Comparison of ENCODE assay signal across 24 cellular contexts in genomic region chr15:66642514-66642913, GRCh38. TPM values are rescaled to one million over a fixed set of nuclear protein-coding genes. Genes with fewer than 3 reads are reported as not detected.
DNase-seq lines count a peak whose midpoint lies in the region; ATAC-seq, FAIRE-seq and TF ChIP-seq lines count a peak whose summit lies in the region.
"Had no signal": no experiment of that assay in that cellular context is flagged by ENCODE, and none has a peak within 500 bp of the region (broad histone marks: within the 10 kb centered on the region; RNA-seq: fewer than 3 reads in every experiment).

No MANE protein-coding gene starts in this region.

- H3K27ac ChIP-seq in endothelial cell of umbilical vein (ENCODE audit: insufficient read depth, low read depth, low read length): no peak overlapping the region
- peak overlapping the region; percentile 26 to 37 for H3K27ac ChIP-seq in liver (ENCODE audit: low read depth in 1 of 2, low read length in 2 of 2)
- H3K27ac ChIP-seq in psoas muscle: no peak overlapping the region
- H3K27ac ChIP-seq: BLaER1 had no signal

- H3K9me1 ChIP-seq in endothelial cell of umbilical vein (replicated peaks; ENCODE audit: control insufficient read depth, extremely low read depth, insufficient read depth, low read length): no peaks in the 10 kb centered on the region

- no peak overlapping the region for H3K27ac Mint-ChIP-seq in effector memory CD8-positive, alpha-beta T cell
- H3K27ac Mint-ChIP-seq: CD4-positive, CD25-positive, alpha-beta regulatory T cell had no signal

- DNase-seq in left ventricle myocardium superior (no peak), cardiac septum (ENCODE audit: low spot score) (no peak), endothelial cell of umbilical vein (ENCODE audit: low read depth, low spot score) (no peak), urothelium cell line (ENCODE audit: low spot score) (no peak), psoas muscle (no peak)
- DNase-seq in effector memory CD8-positive, alpha-beta T cell: no peak
- DNase-seq in activated CD4-positive, alpha-beta T cell treated with anti-CD3 and anti-CD28 coated beads, Interleukin-2, amount 50 U/mL, for 4 hours: no peak
- DNase-seq: CD4-positive, CD25-positive, alpha-beta regulatory T cell; DMS153; DND-41; Karpas-422; NCI-H1092 treated with DMSO at 0.1 percent for 48 hours; NCI-H1436; NCI-H187; NCI-H2171 treated with DMSO at 0.1 percent for 48 hours; NCI-H345; NCI-H524; NCI-H748 treated with DMSO at 0.1 percent for 48 hours; RPMI8226; SHP77 treated with DMSO at 0.1 percent for 48 hours had no signal

- TF ChIP-seq RAD21 in liver (IDR thresholded peaks at IDR 0.05): peak in 1 of 2 donors; percentile 47

- no TSS peak for BruUV-seq in endothelial cell of umbilical vein (replicated peaks; lab: Mats Ljungman, UMichigan)

- H4K20me1 ChIP-seq in endothelial cell of umbilical vein (replicated peaks; ENCODE audit: control insufficient read depth, extremely low read depth, insufficient read depth, low read length): no peaks in the 10 kb centered on the region
- H4K20me1 ChIP-seq: BLaER1 had no signal

- H3K36me3 ChIP-seq in endothelial cell of umbilical vein (ENCODE audit: control insufficient read depth in 2 of 2, extremely low read depth in 1 of 2, insufficient read depth in 2 of 2, low read length in 2 of 2) (no peaks in the 10 kb centered on the region), liver (ENCODE audit: control insufficient read depth in 4 of 4, insufficient read depth in 3 of 4, low read depth in 1 of 4, low read length in 3 of 4) (no peaks in the 10 kb centered on the region), psoas muscle (ENCODE audit: insufficient read depth in 1 of 2, low read depth in 1 of 2) (no peaks in the 10 kb centered on the region)
- H3K36me3 ChIP-seq: BLaER1 had no signal

- H3K4me2 ChIP-seq in endothelial cell of umbilical vein (ENCODE audit: insufficient read depth, low read length): no peak overlapping the region
- H3K4me2 ChIP-seq: BLaER1 had no signal

- TF ChIP-seq CTCF in endothelial cell of umbilical vein (IDR thresholded peaks at IDR 0.05; ENCODE audit: extremely low read depth in 1 of 2, insufficient read depth in 1 of 2, low read depth in 1 of 2, low read length in 2 of 2) (no peak), liver (IDR thresholded peaks at IDR 0.05; ENCODE audit: low read depth, low read length, missing input control) (no peak), psoas muscle (IDR thresholded peaks at IDR 0.05) (no peak)

- no peak overlapping the region for H3K4me3 Mint-ChIP-seq in effector memory CD8-positive, alpha-beta T cell
- H3K4me3 Mint-ChIP-seq: CD4-positive, CD25-positive, alpha-beta regulatory T cell had no signal

- H2AFZ ChIP-seq in endothelial cell of umbilical vein (ENCODE audit: low read depth, low read length): peak overlapping the region; percentile 10

- intact Hi-C loops in left ventricle myocardium superior (cut with micrococcal nuclease) (no loop called here), cardiac septum (cut with DNase I) (no loop called here), endothelial cell of umbilical vein (cut with micrococcal nuclease) (no loop called here), psoas muscle (cut with DNase I) (no loop called here)

- no peaks in the 10 kb centered on the region for H3K9me3 ChIP-seq in endothelial cell of umbilical vein (replicated peaks; ENCODE audit: control insufficient read depth, insufficient read depth, low read length)
- no peaks in the 10 kb centered on the region for H3K9me3 ChIP-seq in liver (ENCODE audit: control insufficient read depth in 4 of 4, low read length in 3 of 4)
- H3K9me3 ChIP-seq in psoas muscle: no peaks in the 10 kb centered on the region
- H3K9me3 ChIP-seq: BLaER1 had no signal

- no peaks in the 10 kb centered on the region for H3K79me2 ChIP-seq in endothelial cell of umbilical vein (ENCODE audit: control insufficient read depth, insufficient read depth, low read length)

- TF ChIP-seq POLR2A in endothelial cell of umbilical vein (IDR thresholded peaks at IDR 0.05; ENCODE audit: low read depth, low read length): no peak

- peaks cover 7 to 11% of the 10 kb centered on the region in 2 donors for H3K4me1 Mint-ChIP-seq in effector memory CD8-positive, alpha-beta T cell (ENCODE audit: low read depth in 2 of 2)

- H3K4me1 ChIP-seq in endothelial cell of umbilical vein (ENCODE audit: control insufficient read depth, extremely low read depth, insufficient read depth, low read length): peaks cover 52% of the 10 kb centered on the region
- peaks cover 16 to 50% (median 40%) of the 10 kb centered on the region in 4 donors for H3K4me1 ChIP-seq in liver (ENCODE audit: control insufficient read depth in 4 of 4, insufficient read depth in 4 of 4, low read length in 3 of 4)
- H3K4me1 ChIP-seq in psoas muscle: no peaks in the 10 kb centered on the region

- H3K4me3 ChIP-seq in endothelial cell of umbilical vein (replicated peaks in 1 of 3; ENCODE audit: insufficient read depth in 1 of 3, low read depth in 1 of 3, low read length in 3 of 3) (no peak overlapping the region), liver (ENCODE audit: low read depth in 1 of 3, low read length in 3 of 3) (no peak overlapping the region), psoas muscle (no peak overlapping the region)
- H3K4me3 ChIP-seq: BLaER1 had no signal

- no peaks in the 10 kb centered on the region for H3K9me3 Mint-ChIP-seq in effector memory CD8-positive, alpha-beta T cell
- H3K9me3 Mint-ChIP-seq: CD4-positive, CD25-positive, alpha-beta regulatory T cell had no signal

- POLR2A ChIA-PET in endothelial cell of umbilical vein (lab: Charles Lee): no interaction called here

- CTCF ChIA-PET in endothelial cell of umbilical vein (lab: Charles Lee): interaction anchor here (1.4 kb wide), 1 partner anchor 23 kb away, joined by 6 read pairs; no protein-coding TSS in a partner anchor

- H3K9ac ChIP-seq in endothelial cell of umbilical vein (replicated peaks; ENCODE audit: extremely low read depth, insufficient read depth, low read length): no peak overlapping the region
- no peak overlapping the region for H3K9ac ChIP-seq in liver (ENCODE audit: low read depth in 1 of 2, low read length in 2 of 2)
- H3K9ac ChIP-seq: BLaER1 had no signal

- H3K27me3 ChIP-seq in endothelial cell of umbilical vein (ENCODE audit: control insufficient read depth in 2 of 2, insufficient read depth in 2 of 2, low read length in 2 of 2): no peaks in the 10 kb centered on the region
- no peaks in the 10 kb centered on the region for H3K27me3 ChIP-seq in liver (ENCODE audit: control insufficient read depth in 4 of 4, insufficient read depth in 4 of 4, low read length in 3 of 4)
- no peaks in the 10 kb centered on the region for H3K27me3 ChIP-seq in psoas muscle (ENCODE audit: insufficient read depth in 3 of 3, low read length in 2 of 3)
- H3K27me3 ChIP-seq: BLaER1 had no signal

- FAIRE-seq in endothelial cell of umbilical vein (lab: Jason Lieb, UNC) (peak; percentile 67), urothelium cell line (lab: Jason Lieb, UNC) (peak; percentile 42)
- FAIRE-seq: GM12892 had no signal

- peaks cover 0 to 4% of the 10 kb centered on the region in 2 donors for H3K27me3 Mint-ChIP-seq in effector memory CD8-positive, alpha-beta T cell
- H3K27me3 Mint-ChIP-seq: CD4-positive, CD25-positive, alpha-beta regulatory T cell had no signal

- WGBS in liver: 15% methylated on average over 3 of the region's 3 CpGs
- WGBS in psoas muscle, 3 donors: 28 to 51% (median 29%) methylated on average over 3 of the region's 3 CpGs

- peak; percentile 19 for ATAC-seq in left ventricle myocardium superior
- no peak for ATAC-seq in psoas muscle
- ATAC-seq in effector memory CD8-positive, alpha-beta T cell (replicated peaks): no peak
- ATAC-seq: HCT116 had no signal

- H3K36me3 Mint-ChIP-seq in effector memory CD8-positive, alpha-beta T cell (ENCODE audit: insufficient read depth): no peaks in the 10 kb centered on the region
- H3K36me3 Mint-ChIP-seq: CD4-positive, CD25-positive, alpha-beta regulatory T cell had no signal

- dilution Hi-C loops in endothelial cell of umbilical vein (cut with MboI; ENCODE audit: extremely low pct_ligation_motif_present, low sequenced_read_pairs): no loop called here

TF ChIP-seq in endothelial cell of umbilical vein, 7 proteins besides CTCF, POLR2A, EP300 and RAD21 (continues in another document):
- TF ChIP-seq GATA2 (IDR thresholded peaks at IDR 0.05; ENCODE audit: insufficient read depth, insufficient read length, low read depth, low read length): no peak
- TF ChIP-seq POLR2AphosphoS5 (IDR thresholded peaks at IDR 0.05; ENCODE audit: insufficient read depth, low read depth, low read length): no peak
- no peak for TF ChIP-seq MYC (IDR thresholded peaks at IDR 0.05; ENCODE audit: low read depth, low read length)
- TF ChIP-seq FOS (IDR thresholded peaks at IDR 0.05; ENCODE audit: borderline replicate concordance, insufficient read depth, low read length): no peak

TF ChIP-seq in liver, 16 proteins besides CTCF, POLR2A, EP300 and RAD21:
- no peak for TF ChIP-seq YY1 (IDR thresholded peaks at IDR 0.05)
- TF ChIP-seq RXRA (IDR thresholded peaks at IDR 0.05): peak; percentile 58 to 66
- peak; percentile 61 for TF ChIP-seq SP1 (IDR thresholded peaks at IDR 0.05)
- TF ChIP-seq HNF4A (conservative IDR thresholded peaks at IDR 0.05): peak; percentile 74 to 88
- peak; percentile 52 for TF ChIP-seq HNF4G (IDR thresholded peaks at IDR 0.05)
- peak in 1 of 2 donors; percentile 32 for TF ChIP-seq JUND (IDR thresholded peaks at IDR 0.05)
- peak; percentile 49 for TF ChIP-seq MAX (IDR thresholded peaks at IDR 0.05)
- no peak for TF ChIP-seq EGR1 (IDR thresholded peaks at IDR 0.05; ENCODE audit: low read depth in 2 of 2)

RNA-seq across cellular contexts. Expression of gene SMAD6, which starts 59.5 kb away (rescaled TPM):
- total RNA-seq in left ventricle myocardium superior (14.9 TPM), cardiac septum (50.2 TPM), endothelial cell of umbilical vein (12.4 and 12.5 TPM in 2 replicates), liver (10 to 100 TPM; 14.1 to 15.1 TPM), psoas muscle (1 to 10 TPM; 1.3 to 5.5 (median 3.8) TPM)
- polyA plus RNA-seq in endothelial cell of umbilical vein (7.3 and 8.8 TPM in 2 replicates), liver (1 to 10 TPM; 1.2 to 7.9 TPM), psoas muscle (1 to 10 TPM in 1 of 3 donors, under 1 TPM in 2; 0.52 to 3.0 (median 0.79) TPM)
- polyA plus RNA-seq in endothelial cell of umbilical vein (2011; cell fraction: cytosol; rRNA removed): 3.5 and 4.0 TPM in 2 replicates
- 22.2 and 24.2 TPM in 2 replicates for polyA plus RNA-seq in endothelial cell of umbilical vein (2011; cell fraction: nucleus; rRNA removed)
- 5.8 and 11.3 TPM in 2 replicates for polyA plus RNA-seq in endothelial cell of umbilical vein (2012)
- polyA minus RNA-seq in endothelial cell of umbilical vein: 28.0 and 29.7 TPM in 2 replicates
- polyA minus RNA-seq in endothelial cell of umbilical vein (2011; cell fraction: cytosol; rRNA and poly(A)+ RNA removed): 45.7 TPM
- polyA minus RNA-seq in endothelial cell of umbilical vein (2011; cell fraction: nucleus; rRNA and poly(A)+ RNA removed): 22.4 and 35.7 TPM in 2 replicates
- polyA plus RNA-seq: CD4-positive, CD25-positive, alpha-beta regulatory T cell had no signal

Comparison
In these comparisons a context has a peak if more than half of its experiments do, and no peak if none do; other contexts are left out.
1. H3K27ac ChIP-seq: peak in liver (2 of 2); none in endothelial cell of umbilical vein (single experiment) and psoas muscle (single experiment).